14 cellular contexts compared by ENCODE assay signal in genomic region chr2:218404351-218405145, GRCh38. TPM values are rescaled to one million over a fixed set of nuclear protein-coding genes. Genes with fewer than 3 reads are reported as not detected.
DNase-seq lines count a peak whose midpoint lies in the region; ATAC-seq and TF ChIP-seq lines count a peak whose summit lies in the region.
"Had no signal": no experiment of that assay in that cellular context is flagged by ENCODE, and none has a peak within 500 bp of the region (broad histone marks: within the 10 kb centered on the region; RNA-seq: fewer than 3 reads in every experiment).

No MANE protein-coding gene starts in this region.

- no peaks in the 10 kb centered on the region for H3K27me3 ChIP-seq in AG04450 (ENCODE audit: control insufficient read depth, insufficient read depth, low read length)
- H3K27me3 ChIP-seq in Loucy (ENCODE audit: insufficient read depth, low read length, poor library complexity, severe bottlenecking), result no peaks in the 10 kb centered on the region
- peaks cover 1% of the 10 kb centered on the region for H3K27me3 ChIP-seq in neural progenitor cell
- H3K27me3 ChIP-seq in aorta (ENCODE audit: control insufficient read depth in 1 of 2, insufficient read depth in 2 of 2, low read length in 1 of 2), result no peaks in the 10 kb centered on the region

- H3K4me1 Mint-ChIP-seq in endothelial cell (ENCODE audit: unreplicated experiment) (peaks cover 27% of the 10 kb centered on the region), neural progenitor cell (peaks cover 19% of the 10 kb centered on the region)

- H3K9me3 ChIP-seq in AG04450 (ENCODE audit: control insufficient read depth, insufficient read depth, low read length) (no peaks in the 10 kb centered on the region), Loucy (ENCODE audit: insufficient read depth, low read depth, low read length) (no peaks in the 10 kb centered on the region), neural progenitor cell (ENCODE audit: low read depth) (no peaks in the 10 kb centered on the region), aorta (ENCODE audit: control insufficient read depth, low read length) (no peaks in the 10 kb centered on the region)
- H3K9me3 ChIP-seq: SK-N-SH had no signal

- no peaks in the 10 kb centered on the region for H3K9me2 ChIP-seq in Loucy (replicated peaks; ENCODE audit: low read depth, low read length)
- H3K9me2 ChIP-seq: SK-N-SH had no signal

- CTCF ChIA-PET in AG04450 (lab: Charles Lee), result interaction anchor here (0.9 to 1.8 kb wide), 5 partner anchors 8 to 133 kb away, joined by 3 to 9 read pairs (median 3); partner anchors contain the start of gene TMBIM1

- H3K4me1 ChIP-seq in Loucy (ENCODE audit: insufficient read depth, low read length, poor library complexity, severe bottlenecking), result peaks cover 44% of the 10 kb centered on the region
- peaks cover 18% of the 10 kb centered on the region for H3K4me1 ChIP-seq in neural progenitor cell
- no peaks in the 10 kb centered on the region for H3K4me1 ChIP-seq in aorta (ENCODE audit: control insufficient read depth in 1 of 2, insufficient read depth in 2 of 2, low read length in 2 of 2)

- H3K79me2 ChIP-seq in Loucy (ENCODE audit: insufficient read depth, low read length) (peaks cover 49% of the 10 kb centered on the region), neural progenitor cell (ENCODE audit: low read depth) (peaks cover 22% of the 10 kb centered on the region)

- H3K4me3 ChIP-seq in AG04450 (ENCODE audit: low read depth, low read length) (no peak overlapping the region), Loucy (ENCODE audit: low read length, poor library complexity, severe bottlenecking) (peak overlapping the region; percentile 77), neural progenitor cell (no peak overlapping the region), aorta (ENCODE audit: low read length in 2 of 2) (no peak overlapping the region)

- TF ChIP-seq CTCF in AG04450 (IDR thresholded peaks at IDR 0.05; ENCODE audit: low read depth, low read length) (no peak), Loucy (conservative IDR thresholded peaks at IDR 0.05; ENCODE audit: low read length) (no peak), endothelial cell (IDR thresholded peaks at IDR 0.05; ENCODE audit: unreplicated experiment) (no peak), neural progenitor cell (IDR thresholded peaks at IDR 0.05) (no peak)

- DNase-seq in AG04450 (ENCODE audit: low read depth, low spot score) (no peak), endothelial cell (ENCODE audit: low spot score) (no peak), neural progenitor cell (ENCODE audit: low spot score) (peak; percentile 1), NCI-H187 (lab: John Stamatoyannopoulos, UW) (no peak), HT-29 (ENCODE audit: low spot score) (no peak), aorta (no peak)
- DNase-seq: activated T-cell treated with anti-CD3 and anti-CD28 coated beads, Interleukin-2, amount 50 U/mL, for 72 hours; DMS 273 treated with DMSO at 0.1 percent for 48 hours; NCI-H2081; SK-N-SH had no signal

- H3K36me3 ChIP-seq in Loucy (ENCODE audit: insufficient read depth, low read length) (peaks cover 22% of the 10 kb centered on the region; the same call in 1 of the 2 replicates), neural progenitor cell (no peaks in the 10 kb centered on the region), aorta (ENCODE audit: control insufficient read depth in 1 of 2, insufficient read depth in 2 of 2, low read length in 1 of 2) (peaks cover 0 to 8% of the 10 kb centered on the region in 2 donors)

- H3K4me3 Mint-ChIP-seq in endothelial cell (ENCODE audit: unreplicated experiment) (peak overlapping the region; percentile 51), neural progenitor cell (no peak overlapping the region)

- H3K9me3 Mint-ChIP-seq in endothelial cell (ENCODE audit: unreplicated experiment), result no peaks in the 10 kb centered on the region
- no peaks in the 10 kb centered on the region for H3K9me3 Mint-ChIP-seq in neural progenitor cell
- H3K9me3 Mint-ChIP-seq: activated T-cell treated with anti-CD3 and anti-CD28 coated beads, Interleukin-2, amount 50 U/mL, for 72 hours had no signal

- H3K27ac ChIP-seq in AG04450 (ENCODE audit: low read depth, low read length), result peak overlapping the region; percentile 47
- no peak overlapping the region for H3K27ac ChIP-seq in neural progenitor cell
- no peak overlapping the region for H3K27ac ChIP-seq in aorta (ENCODE audit: low read depth in 1 of 2, low read length in 2 of 2)

- peaks cover 10% of the 10 kb centered on the region for H3K36me3 Mint-ChIP-seq in endothelial cell (ENCODE audit: low read depth, unreplicated experiment)
- H3K36me3 Mint-ChIP-seq in neural progenitor cell, result peaks cover 10% of the 10 kb centered on the region

- ATAC-seq in GM19455 (IDR thresholded peaks at IDR 0.05; ENCODE audit: unreplicated experiment) (no peak), aorta (ENCODE audit: low FRiP score) (no peak)
- ATAC-seq: activated T-cell treated with anti-CD3 and anti-CD28 coated beads, Interleukin-2, amount 50 U/mL, for 72 hours had no signal

- intact Hi-C loops in aorta (cut with DNase I), result loop anchor here (5.0 kb wide), 2 partner anchors 63 to 187 kb away; partner anchors contain the start of gene ARPC2 (in 1 of the 2)

- H3K9ac ChIP-seq in Loucy (ENCODE audit: low read depth, low read length, poor library complexity, severe bottlenecking), result peak overlapping the region; percentile 78
- no peak overlapping the region for H3K9ac ChIP-seq in neural progenitor cell
- H3K9ac ChIP-seq: SK-N-SH had no signal

- H2AFZ ChIP-seq in Loucy (ENCODE audit: low read length) (no peak overlapping the region), neural progenitor cell (replicated peaks) (no peak overlapping the region)

- H3K4me2 ChIP-seq in Loucy (ENCODE audit: low read depth, low read length, poor library complexity, severe bottlenecking) (peak overlapping the region; percentile 95), neural progenitor cell (no peak overlapping the region)
- H3K4me2 ChIP-seq: SK-N-SH had no signal

- H4K20me1 ChIP-seq in Loucy (ENCODE audit: insufficient read depth, low read length, poor library complexity, severe bottlenecking) (peaks cover 26% of the 10 kb centered on the region), neural progenitor cell (ENCODE audit: low read depth) (peaks cover 14% of the 10 kb centered on the region)

- no peaks in the 10 kb centered on the region for H3F3A ChIP-seq in Loucy (ENCODE audit: low read depth)
- H3F3A ChIP-seq in neural progenitor cell (ENCODE audit: low read depth), result peaks cover 27% of the 10 kb centered on the region

- H3K27me3 Mint-ChIP-seq in endothelial cell (ENCODE audit: unreplicated experiment) (peaks cover 5% of the 10 kb centered on the region), neural progenitor cell (ENCODE audit: insufficient read depth, low read depth) (no peaks in the 10 kb centered on the region)

- POLR2A ChIA-PET in AG04450 (lab: Yijun Ruan, JAX), result interaction anchor here (1.2 kb wide), 1 partner anchor 9 kb away, joined by 4 read pairs; no protein-coding TSS in a partner anchor

- H3K27ac Mint-ChIP-seq in endothelial cell (ENCODE audit: unreplicated experiment) (no peak overlapping the region), neural progenitor cell (no peak overlapping the region)
- H3K27ac Mint-ChIP-seq: activated T-cell treated with anti-CD3 and anti-CD28 coated beads, Interleukin-2, amount 50 U/mL, for 72 hours had no signal

- WGBS in aorta, 2 donors, result 54% methylated on average over 18 of the region's 18 CpGs

RNA-seq across cellular contexts. Expression of gene CTDSP1, which starts 4.9 kb away (rescaled TPM):
- polyA plus RNA-seq in AG04450 (2011; rRNA removed) (51.3 and 66.6 TPM in 2 replicates), aorta (100 to 1,000 TPM in 1 of 2 donors, 10 to 100 TPM in 1; 61.6 to 137 TPM)
- polyA minus RNA-seq in AG04450 (2011; rRNA and poly(A)+ RNA removed), result 77.8 and 111 TPM in 2 replicates
- total RNA-seq in endothelial cell (ENCODE audit: unreplicated experiment) (106 TPM), neural progenitor cell (ENCODE audit: low replicate concordance) (31.3 and 70.5 TPM in 2 replicates), aorta (100 to 1,000 TPM; 141 to 162 TPM)
- 132 and 151 TPM in 2 replicates for total RNA-seq in HT-29 (2014; rRNA removed; shearing (Covaris generic))

RNA-seq across cellular contexts. Expression of gene VIL1, which starts 14.4 kb away (rescaled TPM):
- polyA plus RNA-seq in AG04450 (2011; rRNA removed), result 0.06 TPM in 1 of 2 replicates, not detected in the other
- polyA minus RNA-seq in AG04450 (2011; rRNA and poly(A)+ RNA removed), result not detected in 2 replicates
- total RNA-seq in endothelial cell (ENCODE audit: unreplicated experiment), result 0.44 TPM
- 0.22 TPM in 1 of 2 replicates, not detected in the other for total RNA-seq in neural progenitor cell (ENCODE audit: low replicate concordance)
- 230 and 247 TPM in 2 replicates for total RNA-seq in HT-29 (2014; rRNA removed; shearing (Covaris generic))
- total RNA-seq in aorta, result under 1 TPM in 1 of 2 donors, not detected in 1; 0.65 TPM
- polyA plus RNA-seq in aorta, result 10 to 100 TPM in 1 of 2 donors, 1 to 10 TPM in 1; 1.1 to 40.3 TPM
- total RNA-seq: activated T-cell treated with anti-CD3 and anti-CD28 coated beads, Interleukin-2, amount 50 U/mL, for 72 hours; esophagus mucosa; lung microvascular endothelial cell had no signal

RNA-seq across cellular contexts. Expression of gene SLC11A1, which starts 22.5 kb away (rescaled TPM):
- polyA plus RNA-seq in AG04450 (2011; rRNA removed), result 0.04 TPM in 1 of 2 replicates, not detected in the other
- polyA minus RNA-seq in AG04450 (2011; rRNA and poly(A)+ RNA removed), result 0.14 TPM in 1 of 2 replicates, not detected in the other
- total RNA-seq in endothelial cell (ENCODE audit: unreplicated experiment), result not detected
- total RNA-seq in neural progenitor cell (ENCODE audit: low replicate concordance), result 0.03 TPM in 1 of 2 replicates, not detected in the other
- 0.33 and 0.86 TPM in 2 replicates for total RNA-seq in HT-29 (2014; rRNA removed; shearing (Covaris generic))
- 10 to 100 TPM; 40.1 to 56.1 TPM for total RNA-seq in aorta
- polyA plus RNA-seq in aorta, result 1 to 10 TPM; 1.9 to 4.1 TPM

RNA-seq across cellular contexts. Expression of gene CATIP, which starts 47.9 kb away (rescaled TPM):
- polyA plus RNA-seq in AG04450 (2011; rRNA removed), result not detected in 2 replicates
- polyA minus RNA-seq in AG04450 (2011; rRNA and poly(A)+ RNA removed), result 0.43 and 0.46 TPM in 2 replicates
- total RNA-seq in endothelial cell (ENCODE audit: unreplicated experiment), result not detected
- 3.1 and 6.2 TPM in 2 replicates for total RNA-seq in neural progenitor cell (ENCODE audit: low replicate concordance)
- total RNA-seq in HT-29 (2014; rRNA removed; shearing (Covaris generic)), result 1.6 TPM in 1 of 2 replicates, not detected in the other
- not detected for total RNA-seq in aorta
- under 1 TPM; 0.03 to 0.50 TPM for polyA plus RNA-seq in aorta
- total RNA-seq: activated T-cell treated with anti-CD3 and anti-CD28 coated beads, Interleukin-2, amount 50 U/mL, for 72 hours; esophagus mucosa; lung microvascular endothelial cell had no signal

Comparison
In these comparisons a context has a peak if more than half of its experiments do, and no peak if none do; other contexts are left out.
1. RNA of gene VIL1, which starts 14.4 kb away (total RNA-seq): 230 to 247 TPM in HT-29; 0.65 TPM in aorta, 0.44 TPM in endothelial cell (single experiment) and 0.22 TPM in neural progenitor cell; every median in the first group is over 100 times any median in the second.
2. RNA of gene SLC11A1, which starts 22.5 kb away (total RNA-seq): 40.1 to 56.1 TPM in aorta; 0.33 to 0.86 TPM in HT-29, not detected in endothelial cell (single experiment) and 0.03 TPM in neural progenitor cell; every median in the first group is over 10 times any median in the second.